8 cellular contexts compared by ENCODE assay signal in the genomic region with DNA sequence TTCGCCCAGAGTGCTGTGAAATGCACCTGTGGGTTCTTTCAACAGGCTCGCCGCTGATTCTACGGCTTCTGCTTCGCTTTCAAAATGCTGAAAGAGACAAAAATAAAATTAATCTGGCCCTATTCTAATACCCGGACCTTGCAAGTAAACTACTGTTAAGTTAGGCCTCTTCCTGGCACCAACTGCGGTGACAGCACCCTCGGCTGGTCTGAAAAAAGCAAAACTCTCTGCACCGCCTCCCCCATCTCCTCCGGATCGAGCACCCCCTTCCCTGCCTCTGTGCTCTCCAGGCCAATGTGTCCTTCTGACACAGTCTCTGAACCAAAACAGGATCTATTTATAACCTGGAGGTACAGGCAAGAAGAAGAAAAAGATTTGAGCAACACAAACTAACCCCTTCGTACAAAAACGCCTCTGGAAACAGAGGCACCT. TPM values are rescaled to one million over a fixed set of nuclear protein-coding genes. Genes with fewer than 3 reads are reported as not detected.
DNase-seq lines count a peak whose midpoint lies in the region; ATAC-seq and TF ChIP-seq lines count a peak whose summit lies in the region.

No MANE protein-coding gene starts in this region.

- H3K9me2 ChIP-seq in HCT116 (ENCODE audit: insufficient read depth): no peaks in the 10 kb centered on the region

- POLR2A ChIA-PET in HCT116 (lab: Charles Lee): no interaction called here

- peak overlapping the region; percentile 70 to 74 for H3K4me3 ChIP-seq in HCT116 (replicated peaks in 1 of 2; ENCODE audit: low read depth in 1 of 2, low read length in 2 of 2)
- H3K4me3 ChIP-seq in effector memory CD4-positive, alpha-beta T cell (ENCODE audit: insufficient read depth, low read depth, low read length, poor library complexity, severe bottlenecking): peak overlapping the region; percentile 80

- CTCF ChIA-PET in HCT116 (lab: Charles Lee): no interaction called here

- intact Hi-C loops in HCT116 (cut with micrococcal nuclease): loop anchor here (2.0 to 5.0 kb wide), 2 partner anchors 111 to 421 kb away; partner anchors contain the start of gene ARPP19

- H4K20me1 ChIP-seq in HCT116 (ENCODE audit: insufficient read depth): no peaks in the 10 kb centered on the region

- H2AFZ ChIP-seq in HCT116 (ENCODE audit: low read depth, low read length, poor library complexity, severe bottlenecking): peak overlapping the region; percentile 66

- ATAC-seq in HCT116: peak; percentile 43

- H3K36me3 ChIP-seq in HCT116 (ENCODE audit: control insufficient read depth in 1 of 2, insufficient read depth in 2 of 2, low read length in 2 of 2): no peaks in the 10 kb centered on the region
- H3K36me3 ChIP-seq in effector memory CD4-positive, alpha-beta T cell (ENCODE audit: control insufficient read depth, insufficient read depth, low read length): peaks cover 17% of the 10 kb centered on the region

- H3K27me3 ChIP-seq in HCT116 (ENCODE audit: insufficient read depth, low read length): no peaks in the 10 kb centered on the region
- H3K27me3 ChIP-seq in effector memory CD4-positive, alpha-beta T cell (replicated peaks; ENCODE audit: control insufficient read depth, insufficient read depth, low read length, poor library complexity, severe bottlenecking): no peaks in the 10 kb centered on the region

- no TSS peak for BruUV-seq in HCT116 (replicated peaks; lab: Mats Ljungman, UMichigan)

- no peaks in the 10 kb centered on the region for H3K9me3 ChIP-seq in HCT116 (ENCODE audit: control insufficient read depth in 1 of 2, insufficient read depth in 1 of 2, low read depth in 1 of 2, low read length in 2 of 2)
- no peaks in the 10 kb centered on the region for H3K9me3 ChIP-seq in effector memory CD4-positive, alpha-beta T cell (ENCODE audit: control insufficient read depth, low read length)

- DNase-seq in GM10266 (ENCODE audit: extremely low spot score): peak; percentile 45
- no peak for DNase-seq in HCT116 (ENCODE audit: low read depth, low spot score)
- DNase-seq in NCI-H1694 treated with DMSO at 0.1 percent for 48 hours (lab: John Stamatoyannopoulos, UW): peak; percentile 7
- peak; percentile 53 to 63 for DNase-seq in activated CD4-positive, alpha-beta T cell treated with anti-CD3 and anti-CD28 coated beads, Interleukin-2, amount 50 U/mL, for 48 hours
- peak; percentile 26 to 36 (median 32) for DNase-seq in effector memory CD4-positive, alpha-beta T cell
- DNase-seq in medulla oblongata (ENCODE audit: extremely low spot score): peak; percentile 85
- DNase-seq in stimulated activated CD8-positive, alpha-beta memory T cell treated with anti-CD3 and anti-CD28 coated beads, Interleukin-12 subunit alpha, Interleukin-12 subunit beta, amount 100 ng/mL, for 4 hours (ENCODE audit: low read depth): peak; percentile 11
- DNase-seq in NCI-H2107 (lab: John Stamatoyannopoulos, UW): no peak

- H3K4me2 ChIP-seq in HCT116 (ENCODE audit: low read length): peak overlapping the region; percentile 75

- peak overlapping the region; percentile 57 for H3K9ac ChIP-seq in HCT116 (ENCODE audit: low read length)

- TF ChIP-seq CTCF in GM10266 (IDR thresholded peaks at IDR 0.05; ENCODE audit: control insufficient read depth, insufficient read depth, low read depth, missing control alignments): peak; percentile 32
- TF ChIP-seq CTCF in HCT116 (IDR thresholded peaks at IDR 0.05 in 2 of 3, conservative IDR thresholded peaks at IDR 0.05 in 1 of 3; ENCODE audit: borderline replicate concordance in 1 of 3, insufficient read depth in 1 of 3, low read depth in 2 of 3, low read length in 2 of 3): peak in 1 of 3 experiments; percentile 9; a peak in 1 of 6 replicates

- no peaks in the 10 kb centered on the region for H3K79me2 ChIP-seq in HCT116 (ENCODE audit: insufficient read depth, low read length)

- no peak for TF ChIP-seq POLR2A in HCT116 (IDR thresholded peaks at IDR 0.05; ENCODE audit: borderline replicate concordance, extremely low read depth, insufficient read depth, insufficient read length)

- TF ChIP-seq RAD21 in HCT116 (IDR thresholded peaks at IDR 0.05; ENCODE audit: low read depth): peak; percentile 57

- peak overlapping the region; percentile 78 for H3K27ac ChIP-seq in HCT116 (ENCODE audit: low read depth, low read length)
- peak overlapping the region; percentile 97 for H3K27ac ChIP-seq in effector memory CD4-positive, alpha-beta T cell (ENCODE audit: insufficient read depth, low read length, poor library complexity, severe bottlenecking)

- RAD21 ChIA-PET in HCT116 (lab: Charles Lee; ENCODE audit: low non-redundant PET in 1 of 2, low total read pairs in 2 of 2, uncharacterized antibody in 2 of 2, unreplicated experiment in 2 of 2): no interaction called here

- peaks cover 11 to 13% of the 10 kb centered on the region in 2 experiments for H3K4me1 ChIP-seq in HCT116 (ENCODE audit: control insufficient read depth in 1 of 2, insufficient read depth in 2 of 2, low read length in 2 of 2)
- peaks cover 11% of the 10 kb centered on the region for H3K4me1 ChIP-seq in effector memory CD4-positive, alpha-beta T cell (ENCODE audit: control insufficient read depth, insufficient read depth, low read length, poor library complexity, severe bottlenecking)

TF ChIP-seq in HCT116, 20 proteins besides CTCF, POLR2A, EP300 and RAD21:
- no peak for TF ChIP-seq EGR1 (IDR thresholded peaks at IDR 0.05; ENCODE audit: low read depth)
- TF ChIP-seq ZFX (IDR thresholded peaks at IDR 0.05): 0 out of 2 replicates have a peak, but pooled peaks have one; percentile 6

RNA-seq across cellular contexts. Expression of gene ATOSA, which starts 1.1 kb away (rescaled TPM):
- total RNA-seq in HCT116 (2021; ENCODE audit: unreplicated experiment): 4.7 TPM
- 3.2 and 3.3 TPM in 2 replicates for polyA plus RNA-seq in HCT116 (2012)

Comparison
In these comparisons a context has a peak if more than half of its experiments do, and no peak if none do; other contexts are left out.
1. DNase-seq: peak in GM10266 (single experiment), NCI-H1694 treated with DMSO at 0.1 percent for 48 hours (single experiment), activated CD4-positive, alpha-beta T cell treated with anti-CD3 and anti-CD28 coated beads, Interleukin-2, amount 50 U/mL, for 48 hours (2 of 2), effector memory CD4-positive, alpha-beta T cell (3 of 3), medulla oblongata (single experiment) and stimulated activated CD8-positive, alpha-beta memory T cell treated with anti-CD3 and anti-CD28 coated beads, Interleukin-12 subunit alpha, Interleukin-12 subunit beta, amount 100 ng/mL, for 4 hours (single experiment); none in HCT116 (single experiment) and NCI-H2107 (single experiment).